15 cellular contexts compared by ENCODE assay signal in genomic region chr7:43922726-43923125, GRCh38. TPM values are rescaled to one million over a fixed set of nuclear protein-coding genes. Genes with fewer than 3 reads are reported as not detected.
DNase-seq lines count a peak whose midpoint lies in the region; ATAC-seq and TF ChIP-seq lines count a peak whose summit lies in the region.
"Had no signal": no experiment of that assay in that cellular context is flagged by ENCODE, and none has a peak within 500 bp of the region (broad histone marks: within the 10 kb centered on the region; RNA-seq: fewer than 3 reads in every experiment).

No MANE protein-coding gene starts in this region.

- CTCF ChIA-PET in CD4-positive, alpha-beta T cell (lab: Charles Lee): no interaction called here
- CTCF ChIA-PET in CD8-positive, alpha-beta T cell (lab: Charles Lee): no interaction called here
- CTCF ChIA-PET in activated B cell treated with CpG ODN at 0.5 μM for 24 hours (lab: Charles Lee): no interaction called here

- no peaks in the 10 kb centered on the region for H3K27me3 Mint-ChIP-seq in CD4-positive, alpha-beta T cell
- no peaks in the 10 kb centered on the region for H3K27me3 Mint-ChIP-seq in CD8-positive, alpha-beta T cell (ENCODE audit: low read depth)
- H3K27me3 Mint-ChIP-seq in activated B cell treated with CpG ODN at 0.5 μM for 24 hours: no peaks in the 10 kb centered on the region
- no peaks in the 10 kb centered on the region for H3K27me3 Mint-ChIP-seq in chondrocyte (ENCODE audit: low read depth)
- H3K27me3 Mint-ChIP-seq: CD8-positive, alpha-beta memory T cell had no signal

- DNase-seq in CD4-positive, alpha-beta T cell: no peak
- no peak for DNase-seq in CD8-positive, alpha-beta T cell
- DNase-seq in activated B cell treated with CpG ODN at 0.5 μM for 24 hours: no peak
- DNase-seq in chondrocyte (ENCODE audit: low spot score): no peak
- no peak for DNase-seq in NCI-H510A treated with DMSO at 0.1 percent for 48 hours (lab: John Stamatoyannopoulos, UW)
- DNase-seq: C1 segment of cervical spinal cord; CD8-positive, alpha-beta memory T cell; DMS53; DMS79 treated with DMSO at 0.1 percent for 48 hours; GF-D8; GM23248; H7; HCEC 1CT had no signal

- H3K27me3 ChIP-seq in CD4-positive, alpha-beta T cell (ENCODE audit: control insufficient read depth, insufficient read depth, low read length): no peaks in the 10 kb centered on the region
- H3K27me3 ChIP-seq in CD8-positive, alpha-beta T cell (ENCODE audit: insufficient read depth, low read length): no peaks in the 10 kb centered on the region

- H3K9me3 Mint-ChIP-seq in CD4-positive, alpha-beta T cell: no peaks in the 10 kb centered on the region
- no peaks in the 10 kb centered on the region for H3K9me3 Mint-ChIP-seq in CD8-positive, alpha-beta T cell
- H3K9me3 Mint-ChIP-seq in activated B cell treated with CpG ODN at 0.5 μM for 24 hours: no peaks in the 10 kb centered on the region
- no peaks in the 10 kb centered on the region for H3K9me3 Mint-ChIP-seq in chondrocyte (ENCODE audit: low read depth)
- H3K9me3 Mint-ChIP-seq: CD8-positive, alpha-beta memory T cell had no signal

- intact Hi-C loops in CD4-positive, alpha-beta T cell (cut with DNase I, micrococcal nuclease): loop anchor here in 1 of 2 experiments (10.0 kb wide), 1 partner anchor 198 kb away; the partner anchor contains the start of gene COA1
- intact Hi-C loops in CD8-positive, alpha-beta T cell (cut with DNase I, micrococcal nuclease): loop anchor here in 1 of 2 experiments (10.0 kb wide), 1 partner anchor 198 kb away; the partner anchor contains the start of gene COA1
- intact Hi-C loops in activated B cell treated with CpG ODN at 0.5 μM for 24 hours (cut with micrococcal nuclease): no loop called here

- no peak for TF ChIP-seq CTCF in CD4-positive, alpha-beta T cell (IDR thresholded peaks at IDR 0.05)
- no peak for TF ChIP-seq CTCF in CD8-positive, alpha-beta T cell (IDR thresholded peaks at IDR 0.05)
- no peak for TF ChIP-seq CTCF in activated B cell treated with CpG ODN at 0.5 μM for 24 hours (IDR thresholded peaks at IDR 0.05)
- no peak for TF ChIP-seq CTCF in chondrocyte (IDR thresholded peaks at IDR 0.05)

- H3K4me1 Mint-ChIP-seq in CD4-positive, alpha-beta T cell (ENCODE audit: low read depth): peaks cover 41% of the 10 kb centered on the region
- peaks cover 38% of the 10 kb centered on the region for H3K4me1 Mint-ChIP-seq in CD8-positive, alpha-beta T cell (ENCODE audit: low read depth)
- H3K4me1 Mint-ChIP-seq in activated B cell treated with CpG ODN at 0.5 μM for 24 hours: peaks cover 21% of the 10 kb centered on the region
- H3K4me1 Mint-ChIP-seq in chondrocyte (ENCODE audit: low read depth): peaks cover 13% of the 10 kb centered on the region

- peaks cover 21% of the 10 kb centered on the region for H3K36me3 Mint-ChIP-seq in CD4-positive, alpha-beta T cell (ENCODE audit: low read depth)
- H3K36me3 Mint-ChIP-seq in CD8-positive, alpha-beta T cell: peaks cover 20% of the 10 kb centered on the region
- H3K36me3 Mint-ChIP-seq in activated B cell treated with CpG ODN at 0.5 μM for 24 hours (ENCODE audit: low read depth): peaks cover 10% of the 10 kb centered on the region
- H3K36me3 Mint-ChIP-seq in chondrocyte (ENCODE audit: low read depth): no peaks in the 10 kb centered on the region

- no peak overlapping the region for H3K4me3 ChIP-seq in CD8-positive, alpha-beta T cell (ENCODE audit: low read depth, low read length)
- H3K4me3 ChIP-seq: GM23248 had no signal

- H3K9me3 ChIP-seq in CD4-positive, alpha-beta T cell (ENCODE audit: control insufficient read depth, low read length): no peaks in the 10 kb centered on the region
- no peaks in the 10 kb centered on the region for H3K9me3 ChIP-seq in CD8-positive, alpha-beta T cell (ENCODE audit: low read length)

- H3K36me3 ChIP-seq in CD8-positive, alpha-beta T cell (ENCODE audit: insufficient read depth, low read length): no peaks in the 10 kb centered on the region

- H3K4me1 ChIP-seq in CD8-positive, alpha-beta T cell (ENCODE audit: insufficient read depth, low read length): peaks cover 24% of the 10 kb centered on the region

- ATAC-seq in CD4-positive, alpha-beta T cell (ENCODE audit: poor library complexity): no peak
- no peak for ATAC-seq in CD8-positive, alpha-beta T cell
- no peak for ATAC-seq in activated B cell treated with CpG ODN at 0.5 μM for 24 hours (ENCODE audit: low read depth)
- ATAC-seq in HG02852 (IDR thresholded peaks at IDR 0.05; ENCODE audit: unreplicated experiment): no peak
- ATAC-seq in GM21825 (IDR thresholded peaks at IDR 0.05; ENCODE audit: unreplicated experiment): no peak

- no peak overlapping the region for H3K27ac ChIP-seq in CD4-positive, alpha-beta T cell (ENCODE audit: low read depth, low read length)
- no peak overlapping the region for H3K27ac ChIP-seq in CD8-positive, alpha-beta T cell (ENCODE audit: low read depth, low read length)
- H3K27ac ChIP-seq: GM23248 had no signal

- POLR2A ChIA-PET in CD4-positive, alpha-beta T cell (lab: Charles Lee): no interaction called here
- POLR2A ChIA-PET in CD8-positive, alpha-beta T cell (lab: Charles Lee): no interaction called here
- POLR2A ChIA-PET in activated B cell treated with CpG ODN at 0.5 μM for 24 hours (lab: Charles Lee): no interaction called here

- H3K27ac Mint-ChIP-seq in CD4-positive, alpha-beta T cell: peak overlapping the region; percentile 12
- peak overlapping the region; percentile 20 for H3K27ac Mint-ChIP-seq in CD8-positive, alpha-beta T cell
- peak overlapping the region; percentile 68 for H3K27ac Mint-ChIP-seq in activated B cell treated with CpG ODN at 0.5 μM for 24 hours
- H3K27ac Mint-ChIP-seq in chondrocyte (ENCODE audit: unreplicated experiment): peak overlapping the region; percentile 22

- no peak overlapping the region for H3K4me3 Mint-ChIP-seq in CD4-positive, alpha-beta T cell
- no peak overlapping the region for H3K4me3 Mint-ChIP-seq in CD8-positive, alpha-beta T cell
- H3K4me3 Mint-ChIP-seq in activated B cell treated with CpG ODN at 0.5 μM for 24 hours (no peak overlapping the region), chondrocyte (ENCODE audit: unreplicated experiment) (no peak overlapping the region)
- H3K4me3 Mint-ChIP-seq: CD8-positive, alpha-beta memory T cell had no signal

RNA-seq across cellular contexts. Expression of gene UBE2D4, which starts 3.5 kb away (rescaled TPM):
- total RNA-seq in CD4-positive, alpha-beta T cell: 1 to 10 TPM; 6.1 to 7.8 TPM
- total RNA-seq in CD8-positive, alpha-beta T cell: 1 to 10 TPM; 6.8 to 8.4 TPM
- total RNA-seq in activated B cell treated with CpG ODN at 0.5 μM for 24 hours (18.9 and 19.6 TPM in 2 replicates), chondrocyte (15.4 to 26.8 TPM (median 22.5 TPM) in 3 replicates)

RNA-seq across cellular contexts. Expression of gene URGCP, which starts 16.3 kb away (rescaled TPM):
- 10 to 100 TPM; 21.8 to 22.5 TPM for total RNA-seq in CD4-positive, alpha-beta T cell
- 10 to 100 TPM; 24.5 to 25.0 TPM for total RNA-seq in CD8-positive, alpha-beta T cell
- total RNA-seq in activated B cell treated with CpG ODN at 0.5 μM for 24 hours: 21.6 and 23.3 TPM in 2 replicates
- total RNA-seq in chondrocyte: 24.4 to 31.3 TPM (median 25.4 TPM) in 3 replicates

RNA-seq across cellular contexts. Expression of gene MRPS24, which starts 53.4 kb away (rescaled TPM):
- total RNA-seq in CD4-positive, alpha-beta T cell: 10 to 100 TPM; 63.1 to 69.7 TPM
- total RNA-seq in CD8-positive, alpha-beta T cell: 10 to 100 TPM; 61.7 to 74.4 TPM
- total RNA-seq in activated B cell treated with CpG ODN at 0.5 μM for 24 hours: 73.1 and 78.1 TPM in 2 replicates
- 70.2 to 76.9 TPM (median 72.9 TPM) in 3 replicates for total RNA-seq in chondrocyte

Comparison
In these comparisons a context has a peak if more than half of its experiments do, and no peak if none do; other contexts are left out.
1. H3K27ac Mint-ChIP-seq: peak in every context shown above with its lines; median percentile 68 in activated B cell treated with CpG ODN at 0.5 μM for 24 hours; 22 in chondrocyte; 20 in CD8-positive, alpha-beta T cell; 12 in CD4-positive, alpha-beta T cell.